In the genomic region with DNA sequence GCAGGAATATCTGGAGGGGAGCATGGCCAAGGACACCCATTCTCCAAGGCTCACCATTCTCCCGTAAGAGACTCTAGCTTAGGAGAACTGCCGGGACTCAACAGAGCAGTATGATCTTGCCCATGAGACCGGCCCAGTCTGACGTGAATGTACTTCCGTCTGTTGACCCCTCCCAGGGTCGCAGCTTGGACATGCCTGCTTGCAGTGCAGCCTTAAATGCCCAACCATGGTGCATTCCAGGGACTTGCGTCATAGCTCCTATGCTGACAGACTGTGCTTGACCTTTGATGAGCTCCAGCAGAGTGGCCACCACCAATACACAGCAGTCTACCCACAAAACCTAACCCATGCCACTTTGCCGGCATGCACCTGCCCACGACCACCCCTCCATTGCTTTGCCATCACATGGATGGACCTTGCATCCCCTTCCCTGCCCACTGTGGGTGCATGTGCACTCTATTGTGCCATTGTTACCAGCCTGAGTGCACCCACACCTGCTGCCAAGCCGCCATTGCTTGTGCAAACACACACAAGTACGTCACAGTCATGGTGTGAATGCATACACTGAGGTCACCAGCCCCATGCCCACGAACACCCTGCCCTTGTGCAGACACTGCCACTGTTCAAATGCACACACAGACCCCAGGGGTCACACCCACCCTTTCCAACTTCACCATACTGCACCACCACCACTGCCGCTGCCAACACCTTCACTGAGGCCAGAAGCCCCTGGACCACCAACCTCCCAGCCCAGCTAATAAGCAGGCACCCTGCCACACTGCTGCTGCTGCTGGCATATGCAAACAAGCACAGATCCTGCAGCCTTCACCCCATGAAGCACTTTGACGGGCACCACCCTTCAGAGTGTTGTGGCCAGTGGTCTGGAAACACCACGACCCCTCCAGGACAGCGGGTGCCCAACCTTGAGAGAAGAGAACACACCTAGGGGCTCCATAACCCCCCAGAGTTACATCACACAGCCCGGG, we compare ENCODE assay signal across 19 cellular contexts.
"Had no signal": no experiment of that assay in that cellular context is flagged by ENCODE, and none has a peak within 500 bp of the region (broad histone marks: within the 10 kb centered on the region; RNA-seq: fewer than 3 reads in every experiment).

No MANE protein-coding gene starts in this region.

- H3K27me3 ChIP-seq: breast epithelium, tibial nerve, uterus had no signal

- FAIRE-seq: astrocyte had no signal

- H3K27ac ChIP-seq: breast epithelium, lower lobe of right lung, tibial nerve, uterus had no signal

- H3K4me3 ChIP-seq: breast epithelium, lower lobe of right lung, tibial nerve, uterus had no signal

- DNase-seq: activated CD4-positive, alpha-beta T cell treated with anti-CD3 and anti-CD28 coated beads, Interleukin-2, amount 50 U/mL, for 1 hour; activated CD8-positive, alpha-beta memory T cell treated with anti-CD3 and anti-CD28 coated beads, Interleukin-2, amount 50 U/mL, for 4 hours; activated naive CD4-positive, alpha-beta T cell treated with anti-CD3 and anti-CD28 coated beads, Interleukin-2, amount 50 U/mL, for 16 hours; activated T-cell treated with anti-CD3 and anti-CD28 coated beads, Interleukin-2, amount 50 U/mL, for 4 hours; cerebellar nuclear complex; effector CD8-positive, alpha-beta T cell; immature natural killer cell; lower lobe of right lung; nucleus accumbens; T1000; uterus had no signal

- H3K27ac Mint-ChIP-seq: dendritic cell treated with granulocyte-macrophage colony-stimulating factor and Interleukin-4, amounts not matched to agents 40 ng/mL and 50 ng/mL, for 4 days; immature natural killer cell; natural killer cell treated with Interleukin-12 subunit alpha and Interleukin-12 subunit beta and Interleukin-15 and Interleukin-18, amount 100 ng/mL, for 72 hours; stimulated activated naive CD8-positive, alpha-beta T cell treated with anti-CD3 and anti-CD28 coated beads, Interleukin-15, Interleukin-2, amounts not matched to agents 100 ng/mL and 50 ng/mL, for 24 hours had no signal

- H3K4me1 Mint-ChIP-seq: immature natural killer cell had no signal

- H3K36me3 Mint-ChIP-seq: immature natural killer cell had no signal

- ATAC-seq: activated CD4-positive, CD25-positive, alpha-beta regulatory T cell treated with anti-CD3 and anti-CD28 coated beads, Interleukin-2, amount 50 U/mL, for 24 hours; activated T-cell treated with anti-CD3 and anti-CD28 coated beads, Interleukin-2, amount 50 U/mL, for 4 hours; esophagus mucosa; natural killer cell treated with Interleukin-12 subunit alpha and Interleukin-12 subunit beta and Interleukin-15 and Interleukin-18, amount 100 ng/mL, for 72 hours had no signal

- H3K4me3 Mint-ChIP-seq: activated T-cell treated with anti-CD3 and anti-CD28 coated beads, Interleukin-2, amount 50 U/mL, for 4 hours; dendritic cell treated with granulocyte-macrophage colony-stimulating factor and Interleukin-4, amounts not matched to agents 40 ng/mL and 50 ng/mL, for 4 days; immature natural killer cell; natural killer cell treated with Interleukin-12 subunit alpha and Interleukin-12 subunit beta and Interleukin-15 and Interleukin-18, amount 100 ng/mL, for 72 hours; stimulated activated naive CD8-positive, alpha-beta T cell treated with anti-CD3 and anti-CD28 coated beads, Interleukin-15, Interleukin-2, amounts not matched to agents 100 ng/mL and 50 ng/mL, for 24 hours had no signal

- H3K27me3 Mint-ChIP-seq: dendritic cell treated with granulocyte-macrophage colony-stimulating factor and Interleukin-4, amounts not matched to agents 40 ng/mL and 50 ng/mL, for 4 days; natural killer cell treated with Interleukin-12 subunit alpha and Interleukin-12 subunit beta and Interleukin-15 and Interleukin-18, amount 100 ng/mL, for 72 hours; stimulated activated naive CD8-positive, alpha-beta T cell treated with anti-CD3 and anti-CD28 coated beads, Interleukin-15, Interleukin-2, amounts not matched to agents 100 ng/mL and 50 ng/mL, for 24 hours had no signal

- H3K4me1 ChIP-seq: breast epithelium, lower lobe of right lung, tibial nerve, uterus had no signal

- H3K9me3 ChIP-seq: lower lobe of right lung, tibial nerve, uterus had no signal

- H3K36me3 ChIP-seq: breast epithelium, lower lobe of right lung, tibial nerve, uterus had no signal
